4 cellular contexts compared by ENCODE assay signal in genomic region chr12:8031017-8031416, GRCh38. TPM values are rescaled to one million over a fixed set of nuclear protein-coding genes. Genes with fewer than 3 reads are reported as not detected.
"Had no signal": no experiment of that assay in that cellular context is flagged by ENCODE, and none has a peak within 500 bp of the region (broad histone marks: within the 10 kb centered on the region; RNA-seq: fewer than 3 reads in every experiment).

No MANE protein-coding gene starts in this region.

RNA-seq across cellular contexts. Expression of gene C3AR1, which starts 35.1 kb away (rescaled TPM):
- total RNA-seq: bronchial epithelial cell, dermis blood vessel endothelial cell, epithelial cell of proximal tubule, lung microvascular endothelial cell had no signal
